ENCODE assay signal across 17 cellular contexts in genomic region chr11:57203359-57203758, GRCh38. TPM values are rescaled to one million over a fixed set of nuclear protein-coding genes. Genes with fewer than 3 reads are reported as not detected.
A peak's percentile ranks its signal among the peaks of the same experiment; 100 is the strongest.
DNase-seq lines count a peak whose midpoint lies in the region; ATAC-seq and TF ChIP-seq lines count a peak whose summit lies in the region.
"Had no signal": no experiment of that assay in that cellular context is flagged by ENCODE, and none has a peak within 500 bp of the region (broad histone marks: within the 10 kb centered on the region; RNA-seq: fewer than 3 reads in every experiment).

No MANE protein-coding gene starts in this region.

- no peak overlapping the region for H3K27ac Mint-ChIP-seq in activated naive CD4-positive, alpha-beta T cell treated with anti-CD3 and anti-CD28 coated beads for 36 hours
- H3K27ac Mint-ChIP-seq: activated naive CD8-positive, alpha-beta T cell treated with anti-CD3 and anti-CD28 coated beads, Interleukin-2, amount 50 U/mL, for 24 hours; activated T-cell treated with anti-CD3 and anti-CD28 coated beads, Interleukin-2, amount 50 U/mL, for 24 hours had no signal

- H3K36me3 ChIP-seq in adrenal gland (replicated peaks in 1 of 2) (no peaks in the 10 kb centered on the region), mesodermal cell (ENCODE audit: control insufficient read depth, insufficient read depth, low read length) (no peaks in the 10 kb centered on the region), thyroid gland (no peaks in the 10 kb centered on the region)

- H3K4me1 ChIP-seq in adrenal gland (replicated peaks in 1 of 2): no peaks in the 10 kb centered on the region
- peaks cover 6% of the 10 kb centered on the region for H3K4me1 ChIP-seq in mesodermal cell (ENCODE audit: control insufficient read depth, insufficient read depth, low read length, poor library complexity, severe bottlenecking)
- H3K4me1 ChIP-seq in thyroid gland: peaks cover 0 to 11% of the 10 kb centered on the region in 2 donors

- peaks cover 13% of the 10 kb centered on the region for H3K27me3 Mint-ChIP-seq in activated naive CD4-positive, alpha-beta T cell treated with anti-CD3 and anti-CD28 coated beads for 36 hours (ENCODE audit: low read depth)

- H3K4me1 Mint-ChIP-seq in activated naive CD4-positive, alpha-beta T cell treated with anti-CD3 and anti-CD28 coated beads for 36 hours (ENCODE audit: low read depth): no peaks in the 10 kb centered on the region
- H3K4me1 Mint-ChIP-seq: activated naive CD8-positive, alpha-beta T cell treated with anti-CD3 and anti-CD28 coated beads, Interleukin-2, amount 50 U/mL, for 24 hours had no signal

- CTCF ChIA-PET in activated naive CD4-positive, alpha-beta T cell treated with anti-CD3 and anti-CD28 coated beads for 36 hours (lab: Charles Lee): interaction anchor here (2.6 kb wide), 1 partner anchor 46 kb away, joined by 8 read pairs; no protein-coding TSS in a partner anchor

- TF ChIP-seq POLR2A in adrenal gland (IDR thresholded peaks at IDR 0.05) (no peak), thyroid gland (IDR thresholded peaks at IDR 0.05) (no peak)

- H3K4me3 ChIP-seq in adrenal gland (no peak overlapping the region), mesodermal cell (ENCODE audit: extremely low read depth, insufficient read depth, low read length, poor library complexity, severe bottlenecking) (no peak overlapping the region), thyroid gland (replicated peaks in 1 of 3) (no peak overlapping the region)

- 22 to 31% (median 23%) methylated on average over 2 to 3 of the region's 3 CpGs for WGBS in adrenal gland, 4 donors
- 82 to 88% methylated on average over 2 to 3 of the region's 3 CpGs for WGBS in mesodermal cell (ENCODE audit: insufficient coverage in 2 of 2), 2 experiments
- WGBS in thyroid gland, 2 donors: 20 to 39% methylated on average over 3 of the region's 3 CpGs

- H3K27ac ChIP-seq in adrenal gland (no peak overlapping the region), mesodermal cell (ENCODE audit: low read depth, low read length, severe bottlenecking) (peak overlapping the region; percentile 59), thyroid gland (no peak overlapping the region)
- H3K27ac ChIP-seq: KMS-11 had no signal

- TF ChIP-seq CTCF in adrenal gland (IDR thresholded peaks at IDR 0.05) (no peak), thyroid gland (IDR thresholded peaks at IDR 0.05) (no peak)

- ATAC-seq in Right ventricle myocardium inferior (peak; percentile 88), GM18907 (IDR thresholded peaks at IDR 0.05; ENCODE audit: unreplicated experiment) (no peak)
- ATAC-seq: activated naive CD8-positive, alpha-beta T cell treated with anti-CD3 and anti-CD28 coated beads, Interleukin-2, amount 50 U/mL, for 24 hours had no signal

- DNase-seq in adrenal gland (peak; percentile 43 to 89 (median 73)), Right ventricle myocardium inferior (ENCODE audit: missing footprints) (peak; percentile 89), thyroid gland (peak; percentile 26), NCI-H82 treated with DMSO at 0.1 percent for 48 hours (lab: John Stamatoyannopoulos, UW; ENCODE audit: unreplicated experiment) (no peak)
- DNase-seq in activated naive CD4-positive, alpha-beta T cell treated with anti-CD3 and anti-CD28 coated beads for 36 hours: no peak
- DNase-seq: activated CD4-positive, alpha-beta T cell treated with anti-CD3 and anti-CD28 coated beads, Interleukin-2, amount 50 U/mL, for 1 hour; activated naive CD8-positive, alpha-beta T cell treated with anti-CD3 and anti-CD28 coated beads, Interleukin-2, amount 50 U/mL, for 24 hours; activated T-cell treated with anti-CD3 and anti-CD28 coated beads, Interleukin-2, amount 50 U/mL, for 24 hours; kidney glomerular epithelial cell; NCI-H1436 treated with DMSO at 0.1 percent for 48 hours; NCI-H510A; stimulated activated naive CD4-positive, alpha-beta T cell treated with Interleukin-2 at 50 U/mL for 16 hours had no signal

- intact Hi-C loops in adrenal gland (cut with DNase I): no loop called here
- intact Hi-C loops in Right ventricle myocardium inferior (cut with DNase I): loop anchor here (2.0 kb wide), 1 partner anchor 39 kb away; no protein-coding TSS in a partner anchor
- intact Hi-C loops in thyroid gland (cut with DNase I): no loop called here
- intact Hi-C loops in activated naive CD4-positive, alpha-beta T cell treated with anti-CD3 and anti-CD28 coated beads for 36 hours (cut with micrococcal nuclease): loop anchor here (10.0 kb wide), 1 partner anchor 59 kb away; no protein-coding TSS in a partner anchor

- H3K9me3 ChIP-seq in adrenal gland (replicated peaks in 1 of 3) (no peaks in the 10 kb centered on the region), mesodermal cell (ENCODE audit: control insufficient read depth, low read length) (no peaks in the 10 kb centered on the region), thyroid gland (no peaks in the 10 kb centered on the region)

- no peak overlapping the region for H3K4me3 Mint-ChIP-seq in activated naive CD4-positive, alpha-beta T cell treated with anti-CD3 and anti-CD28 coated beads for 36 hours
- H3K4me3 Mint-ChIP-seq: activated naive CD8-positive, alpha-beta T cell treated with anti-CD3 and anti-CD28 coated beads, Interleukin-2, amount 50 U/mL, for 24 hours; activated T-cell treated with anti-CD3 and anti-CD28 coated beads, Interleukin-2, amount 50 U/mL, for 24 hours had no signal

- no peaks in the 10 kb centered on the region for H3K9me3 Mint-ChIP-seq in activated naive CD4-positive, alpha-beta T cell treated with anti-CD3 and anti-CD28 coated beads for 36 hours
- H3K9me3 Mint-ChIP-seq: activated naive CD8-positive, alpha-beta T cell treated with anti-CD3 and anti-CD28 coated beads, Interleukin-2, amount 50 U/mL, for 24 hours; activated T-cell treated with anti-CD3 and anti-CD28 coated beads, Interleukin-2, amount 50 U/mL, for 24 hours had no signal

- no peaks in the 10 kb centered on the region for H3K36me3 Mint-ChIP-seq in activated naive CD4-positive, alpha-beta T cell treated with anti-CD3 and anti-CD28 coated beads for 36 hours (ENCODE audit: low read depth)

- H3K27me3 ChIP-seq in adrenal gland (no peaks in the 10 kb centered on the region), thyroid gland (no peaks in the 10 kb centered on the region)

RNA-seq across cellular contexts. Expression of gene LRRC55, which starts 21.6 kb away (rescaled TPM):
- 1 to 10 TPM in 1 of 8 donors, under 1 TPM in 6, not detected in 1; 0.25 to 1.1 (median 0.65) TPM for total RNA-seq in adrenal gland
- under 1 TPM; 0.08 to 0.59 (median 0.17) TPM for polyA plus RNA-seq in adrenal gland
- total RNA-seq in Right ventricle myocardium inferior: 0.51 TPM
- 1.4 TPM for polyA plus RNA-seq in mesodermal cell (2013, experiment 1 of 2)
- 1.2 TPM for polyA plus RNA-seq in mesodermal cell (2013, experiment 2 of 2)
- under 1 TPM in 2 of 4 donors, not detected in 2; 0.11 to 0.29 TPM for total RNA-seq in thyroid gland
- total RNA-seq in activated naive CD4-positive, alpha-beta T cell treated with anti-CD3 and anti-CD28 coated beads for 36 hours: not detected

RNA-seq across cellular contexts. Expression of gene APLNR, which starts 33.7 kb away (rescaled TPM):
- total RNA-seq in adrenal gland (10 to 100 TPM in 3 of 8 donors, 1 to 10 TPM in 5; 3.4 to 30.1 (median 6.5) TPM), Right ventricle myocardium inferior (18.4 TPM), thyroid gland (1 to 10 TPM; 4.4 to 6.1 (median 4.8) TPM)
- polyA plus RNA-seq in adrenal gland: 1 to 10 TPM; 1.1 to 2.5 (median 2.1) TPM
- 225 TPM for polyA plus RNA-seq in mesodermal cell (2013, experiment 1 of 2)
- 239 TPM for polyA plus RNA-seq in mesodermal cell (2013, experiment 2 of 2)
- total RNA-seq in activated naive CD4-positive, alpha-beta T cell treated with anti-CD3 and anti-CD28 coated beads for 36 hours: not detected
- total RNA-seq: Daoy had no signal
- polyA plus RNA-seq: neural cell had no signal

Comparison
In these comparisons a context has a peak if more than half of its experiments do, and no peak if none do; other contexts are left out.
1. DNase-seq: peak in adrenal gland (7 of 7), Right ventricle myocardium inferior (single experiment) and thyroid gland (2 of 2); none in activated naive CD4-positive, alpha-beta T cell treated with anti-CD3 and anti-CD28 coated beads for 36 hours (single experiment) and NCI-H82 treated with DMSO at 0.1 percent for 48 hours (single experiment).
2. RNA of gene APLNR, which starts 33.7 kb away (total RNA-seq): 18.4 TPM in Right ventricle myocardium inferior (single experiment), 3.4 to 30.1 TPM in adrenal gland and 4.4 to 6.1 TPM in thyroid gland; not detected in activated naive CD4-positive, alpha-beta T cell treated with anti-CD3 and anti-CD28 coated beads for 36 hours; every median in the first group is over 4 times any median in the second.
3. intact Hi-C loops: an anchor here in Right ventricle myocardium inferior (2.0 kb wide) and activated naive CD4-positive, alpha-beta T cell treated with anti-CD3 and anti-CD28 coated beads for 36 hours (10.0 kb wide); none called in adrenal gland and thyroid gland.